8 cellular contexts compared by ENCODE assay signal in genomic region chr2:95076705-95077520, GRCh38. TPM values are rescaled to one million over a fixed set of nuclear protein-coding genes. Genes with fewer than 3 reads are reported as not detected.
DNase-seq lines count a peak whose midpoint lies in the region; ATAC-seq and TF ChIP-seq lines count a peak whose summit lies in the region.

No MANE protein-coding gene starts in this region.

- no peaks in the 10 kb centered on the region for H3K9me3 Mint-ChIP-seq in activated naive CD8-positive, alpha-beta T cell (ENCODE audit: low read depth)
- H3K9me3 Mint-ChIP-seq in type B pancreatic cell, result no peaks in the 10 kb centered on the region

- no peaks in the 10 kb centered on the region for H3K9me3 ChIP-seq in cardiac muscle cell (ENCODE audit: low read depth)

- intact Hi-C loops in posterior cingulate gyrus (cut with DNase I), result loop anchor here (1.0 to 5.0 kb wide), 3 partner anchors 40 to 78 kb away; no protein-coding TSS in a partner anchor

- no peaks in the 10 kb centered on the region for H3K36me3 ChIP-seq in cardiac muscle cell

- TF ChIP-seq EP300 in Ishikawa (IDR thresholded peaks at IDR 0.05; ENCODE audit: borderline replicate concordance), result no peak; the same call in 1 of the 2 replicates

- no peaks in the 10 kb centered on the region for H3K27me3 Mint-ChIP-seq in activated naive CD8-positive, alpha-beta T cell
- H3K27me3 Mint-ChIP-seq in type B pancreatic cell, result peaks cover 17% of the 10 kb centered on the region

- peaks cover 12% of the 10 kb centered on the region for H3K27me3 ChIP-seq in cardiac muscle cell

- peak; percentile 79 for ATAC-seq in GM21515 (IDR thresholded peaks at IDR 0.05; ENCODE audit: unreplicated experiment)

- H3K4me1 Mint-ChIP-seq in activated naive CD8-positive, alpha-beta T cell (ENCODE audit: low read depth), result peaks cover 70% of the 10 kb centered on the region
- peaks cover 5% of the 10 kb centered on the region for H3K4me1 Mint-ChIP-seq in type B pancreatic cell (ENCODE audit: unreplicated experiment)

- H3K4me3 Mint-ChIP-seq in activated naive CD8-positive, alpha-beta T cell, result peak overlapping the region; percentile 78
- peak overlapping the region; percentile 81 for H3K4me3 Mint-ChIP-seq in type B pancreatic cell

- H3K4me3 ChIP-seq in cardiac muscle cell, result peak overlapping the region; percentile 38

- peak overlapping the region; percentile 94 for H3K27ac Mint-ChIP-seq in activated naive CD8-positive, alpha-beta T cell
- peak overlapping the region; percentile 39 for H3K27ac Mint-ChIP-seq in type B pancreatic cell

- H3K36me3 Mint-ChIP-seq in activated naive CD8-positive, alpha-beta T cell, result no peaks in the 10 kb centered on the region
- H3K36me3 Mint-ChIP-seq in type B pancreatic cell, result no peaks in the 10 kb centered on the region

- H3K27ac ChIP-seq in cardiac muscle cell, result no peak overlapping the region

- peak; percentile 90 for TF ChIP-seq CTCF in cardiac muscle cell (IDR thresholded peaks at IDR 0.05; ENCODE audit: low read depth, low read length)
- peak; percentile 94 for TF ChIP-seq CTCF in type B pancreatic cell (conservative IDR thresholded peaks at IDR 0.05)

- DNase-seq in DMS114 treated with DMSO at 0.1 percent for 48 hours (lab: John Stamatoyannopoulos, UW; ENCODE audit: unreplicated experiment) (peak; percentile 49), SK-N-DZ (ENCODE audit: low spot score) (peak; percentile 68), cardiac muscle cell (ENCODE audit: low read depth in 1 of 2, low spot score in 1 of 2) (peak; percentile 49 to 85), posterior cingulate gyrus (peak; percentile 75 to 98 (median 88)), type B pancreatic cell (ENCODE audit: extremely low spot score, unreplicated experiment) (peak; percentile 88)

- peak; percentile 73 for TF ChIP-seq RAD21 in Ishikawa (IDR thresholded peaks at IDR 0.05; ENCODE audit: low read depth)

- no peaks in the 10 kb centered on the region for H3K4me1 ChIP-seq in cardiac muscle cell (ENCODE audit: low read depth)

TF ChIP-seq in Ishikawa, 13 proteins besides CTCF, POLR2A, EP300 and RAD21:
- TF ChIP-seq REST (IDR thresholded peaks at IDR 0.05; ENCODE audit: low read depth) (no peak), ZBTB7A (IDR thresholded peaks at IDR 0.05; ENCODE audit: low read depth) (peak; percentile 82), TEAD4 (IDR thresholded peaks at IDR 0.05) (0 out of 2 replicates have a peak, but pooled peaks have one; percentile 21), FOXM1 (IDR thresholded peaks at IDR 0.05; ENCODE audit: borderline replicate concordance, low read depth) (no peak), TCF12 (IDR thresholded peaks at IDR 0.05; ENCODE audit: low read depth) (0 out of 2 replicates have a peak, but pooled peaks have one; percentile 20), CREB1 (IDR thresholded peaks at IDR 0.05; ENCODE audit: low read depth) (no peak), MAX (IDR thresholded peaks at IDR 0.05) (peak; percentile 61), EGR1 (IDR thresholded peaks at IDR 0.05) (0 out of 2 replicates have a peak, but pooled peaks have one; percentile 36), USF1 (IDR thresholded peaks at IDR 0.05) (no peak), TAF1 (IDR thresholded peaks at IDR 0.05; ENCODE audit: low read depth) (no peak), CEBPB (IDR thresholded peaks at IDR 0.05) (no peak; the same call in 1 of the 2 replicates), YY1 (IDR thresholded peaks at IDR 0.05; ENCODE audit: low read depth) (peak; percentile 45; the same call in 1 of the 2 replicates), NFIC (IDR thresholded peaks at IDR 0.05) (0 out of 2 replicates have a peak, but pooled peaks have one; percentile 15)

RNA-seq across cellular contexts. Expression of gene MRPS5, which starts 44.7 kb away (rescaled TPM):
- polyA plus RNA-seq in SK-N-DZ (2014; cell fraction: cytosol; rRNA removed), result 87.7 and 91.8 TPM in 2 replicates
- 107 and 116 TPM in 2 replicates for polyA plus RNA-seq in SK-N-DZ (2014; cell fraction: nucleus; rRNA removed)
- total RNA-seq in cardiac muscle cell, result 66.9 and 116 TPM in 2 replicates
- 73.5 and 118 TPM in 2 replicates for polyA plus RNA-seq in cardiac muscle cell
- 67.6 and 70.2 TPM in 2 replicates for total RNA-seq in type B pancreatic cell (ENCODE audit: low replicate concordance)

RNA-seq across cellular contexts. Expression of gene MAL, which starts 51.4 kb away (rescaled TPM):
- not detected in 2 replicates for polyA plus RNA-seq in SK-N-DZ (2014; cell fraction: cytosol; rRNA removed)
- not detected in 2 replicates for polyA plus RNA-seq in SK-N-DZ (2014; cell fraction: nucleus; rRNA removed)
- total RNA-seq in cardiac muscle cell (0.49 TPM in 1 of 2 replicates, not detected in the other), type B pancreatic cell (ENCODE audit: low replicate concordance) (205 and 250 TPM in 2 replicates)
- polyA plus RNA-seq in cardiac muscle cell, result not detected in 2 replicates

Comparison
In these comparisons a context has a peak if more than half of its experiments do, and no peak if none do; other contexts are left out.
1. RNA of gene MAL, which starts 51.4 kb away (total RNA-seq): 205 to 250 TPM in type B pancreatic cell; 0.49 TPM in cardiac muscle cell; every median in the first group is over 100 times any median in the second.
2. Peak in every context shown above with its lines, with median percentiles within 50 percentile points of each other: DNase-seq.